30 cellular contexts compared by ENCODE assay signal in the genomic region with DNA sequence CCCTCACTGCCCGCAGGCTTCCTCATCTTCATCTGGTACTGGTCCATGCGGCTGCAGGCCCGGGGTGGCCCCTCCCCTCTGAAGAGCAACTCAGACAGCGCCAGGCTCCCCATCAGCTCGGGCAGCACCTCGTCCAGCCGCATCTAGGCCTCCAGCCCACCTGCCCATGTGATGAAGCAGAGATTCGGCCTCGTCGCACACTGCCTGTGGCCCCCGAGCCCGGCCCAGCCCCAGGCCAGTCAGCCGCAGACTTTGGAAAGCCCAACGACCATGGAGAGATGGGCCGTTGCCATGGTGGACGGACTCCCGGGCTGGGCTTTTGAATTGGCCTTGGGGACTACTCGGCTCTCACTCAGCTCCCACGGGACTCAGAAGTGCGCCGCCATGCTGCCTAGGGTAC. TPM values are rescaled to one million over a fixed set of nuclear protein-coding genes. Genes with fewer than 3 reads are reported as not detected.
"Had no signal": no experiment of that assay in that cellular context is flagged by ENCODE, and none has a peak within 500 bp of the region (broad histone marks: within the 10 kb centered on the region; RNA-seq: fewer than 3 reads in every experiment).

No MANE protein-coding gene starts in this region.

- DNase-seq: dermis blood vessel endothelial cell; effector memory CD8-positive, alpha-beta T cell; erythroblast; esophagus squamous epithelium; foreskin melanocyte; glutamatergic neuron; heart right ventricle; hippocampal formation; islet precursor cell; mesenchymal stem cell; mucosa of descending colon; naive B cell; nephron progenitor cell; stimulated activated CD4-positive, alpha-beta T cell treated with anti-CD3 and anti-CD28 coated beads, Interleukin-15, amount 100 ng/mL, for 24 hours; stimulated activated CD4-positive, alpha-beta T cell treated with anti-CD3 and anti-CD28 coated beads, Interleukin-2, amount 100 ng/mL, for 48 hours; stimulated activated naive CD4-positive, alpha-beta T cell; stimulated activated naive CD8-positive, alpha-beta T cell treated with anti-CD3 and anti-CD28 coated beads, Interleukin-15, amount 100 ng/mL, for 72 hours; transverse colon; upper lobe of right lung had no signal

- H3K4me3 ChIP-seq: coronary artery, esophagus squamous epithelium, heart right ventricle, mucosa of descending colon, right atrium auricular region, skin epidermis, suprapubic skin, transverse colon, upper lobe of right lung, vagina had no signal

- H3K27me3 ChIP-seq: esophagus squamous epithelium, neutrophil, right atrium auricular region, suprapubic skin, transverse colon, upper lobe of right lung, vagina had no signal

- H3K4me1 ChIP-seq: esophagus squamous epithelium, right atrium auricular region, transverse colon, upper lobe of right lung, vagina had no signal

- H3K36me3 ChIP-seq: neutrophil, transverse colon had no signal

- H3K36me3 Mint-ChIP-seq: naive B cell had no signal

- H3K4me1 Mint-ChIP-seq: mesothelial cell of epicardium; naive B cell; stimulated activated naive CD8-positive, alpha-beta T cell treated with anti-CD3 and anti-CD28 coated beads, Interleukin-15, amount 100 ng/mL, for 72 hours had no signal

- H3K27ac ChIP-seq: coronary artery, esophagus squamous epithelium, heart right ventricle, parathyroid adenoma, right atrium auricular region, skin epidermis, suprapubic skin, transverse colon, upper lobe of right lung, vagina had no signal

- H3K27ac Mint-ChIP-seq: effector memory CD8-positive, alpha-beta T cell; mesothelial cell of epicardium; nephron progenitor cell; progenitor cell of endocrine pancreas; stimulated activated naive CD8-positive, alpha-beta T cell treated with anti-CD3 and anti-CD28 coated beads, Interleukin-15, amount 100 ng/mL, for 72 hours had no signal

- H3K9me3 Mint-ChIP-seq: central memory CD8-positive, alpha-beta T cell; effector memory CD8-positive, alpha-beta T cell; mesothelial cell of epicardium; nephron progenitor cell; stimulated activated naive CD8-positive, alpha-beta T cell treated with anti-CD3 and anti-CD28 coated beads, Interleukin-15, amount 100 ng/mL, for 72 hours had no signal

- H3K27me3 Mint-ChIP-seq: central memory CD8-positive, alpha-beta T cell; effector memory CD8-positive, alpha-beta T cell; naive B cell; progenitor cell of endocrine pancreas; stimulated activated naive CD8-positive, alpha-beta T cell treated with anti-CD3 and anti-CD28 coated beads, Interleukin-15, amount 100 ng/mL, for 72 hours had no signal

- H3K9me3 ChIP-seq: esophagus squamous epithelium, heart right ventricle, mucosa of descending colon, neutrophil, right atrium auricular region, suprapubic skin, transverse colon, upper lobe of right lung, vagina had no signal

- H3K4me3 Mint-ChIP-seq: central memory CD8-positive, alpha-beta T cell; effector memory CD8-positive, alpha-beta T cell; mesothelial cell of epicardium; naive B cell; nephron progenitor cell; stimulated activated naive CD8-positive, alpha-beta T cell treated with anti-CD3 and anti-CD28 coated beads, Interleukin-15, amount 100 ng/mL, for 72 hours had no signal

- ATAC-seq: effector memory CD8-positive, alpha-beta T cell; heart right ventricle; mucosa of descending colon; stimulated activated naive CD8-positive, alpha-beta T cell treated with anti-CD3 and anti-CD28 coated beads, Interleukin-15, amount 100 ng/mL, for 72 hours; upper lobe of right lung had no signal

RNA-seq across cellular contexts. Expression of gene ADGRG3, which starts 4.7 kb away (rescaled TPM):
- total RNA-seq: mesothelial cell of epicardium, progenitor cell of endocrine pancreas had no signal

RNA-seq across cellular contexts. Expression of gene DRC7, which starts 31.2 kb away (rescaled TPM):
- total RNA-seq: dermis blood vessel endothelial cell, lower leg skin, mesothelial cell of epicardium, mucosa of descending colon, right atrium auricular region, suprapubic skin, transverse colon, upper lobe of right lung, vagina had no signal
- polyA plus RNA-seq: heart right ventricle had no signal
